Comparison of ENCODE assay signal across 35 cellular contexts in genomic region chr20:50301165-50301564, GRCh38.
"Had no signal": no experiment of that assay in that cellular context is flagged by ENCODE, and none has a peak within 500 bp of the region (broad histone marks: within the 10 kb centered on the region; RNA-seq: fewer than 3 reads in every experiment).

No MANE protein-coding gene starts in this region.

- FAIRE-seq: colon had no signal

- DNase-seq: activated B cell treated with CpG ODN at 0.5 μM for 24 hours; activated CD4-positive, alpha-beta memory T cell treated with anti-CD3 and anti-CD28 coated beads for 36 hours; activated CD4-positive, alpha-beta T cell treated with anti-CD3 and anti-CD28 coated beads for 36 hours; activated CD4-positive, alpha-beta T cell treated with anti-CD3 and anti-CD28 coated beads, Interleukin-2, amount 10 ng/mL, durations not matched to agents 24 days and 14 days; activated CD4-positive, CD25-positive, alpha-beta regulatory T cell treated with anti-CD3 and anti-CD28 coated beads, Interleukin-2, amount 50 U/mL, for 72 hours; activated CD8-positive, alpha-beta memory T cell treated with anti-CD3 and anti-CD28 coated beads, Interleukin-2, amount 10 ng/mL, durations not matched to agents 7 days and 5 days; activated CD8-positive, alpha-beta memory T cell treated with anti-CD3 and anti-CD28 coated beads, Interleukin-2, amount 50 U/mL, for 4 hours; activated CD8-positive, alpha-beta T cell treated with anti-CD3 and anti-CD28 coated beads, Interleukin-2, amount 10 ng/mL, durations not matched to agents 7 days and 5 days; activated effector memory CD4-positive, alpha-beta T cell treated with anti-CD3 and anti-CD28 coated beads, Interleukin-2, amount 50 U/mL, for 16 hours; activated naive CD4-positive, alpha-beta T cell treated with anti-CD3 and anti-CD28 coated beads for 36 hours; activated naive CD8-positive, alpha-beta T cell treated with anti-CD3 and anti-CD28 coated beads for 36 hours; activated naive CD8-positive, alpha-beta T cell treated with anti-CD3 and anti-CD28 coated beads, Interleukin-2, amount 50 U/mL, for 24 hours; activated T-cell treated with anti-CD3 and anti-CD28 coated beads, Interleukin-2, amount 50 U/mL, for 1 hour; activated T-cell treated with anti-CD3 and anti-CD28 coated beads, Interleukin-2, amount 50 U/mL, for 48 hours; amygdala; body of pancreas; caudate nucleus; cortex of kidney; dermis blood vessel endothelial cell; effector CD4-positive, alpha-beta T cell; effector memory CD8-positive, alpha-beta T cell; erythroblast; foreskin keratinocyte; T-helper 1 cell; T-helper 17 cell; T1000; WERI-Rb-1 had no signal

- H3K9me3 Mint-ChIP-seq: activated B cell treated with CpG ODN at 0.5 μM for 24 hours; activated CD4-positive, alpha-beta memory T cell treated with anti-CD3 and anti-CD28 coated beads for 36 hours; activated naive CD4-positive, alpha-beta T cell treated with anti-CD3 and anti-CD28 coated beads for 36 hours; activated naive CD4-positive, alpha-beta T cell treated with anti-CD3 and anti-CD28 coated beads, Interleukin-2, amount 50 U/mL, for 24 hours; activated naive CD8-positive, alpha-beta T cell treated with anti-CD3 and anti-CD28 coated beads for 36 hours; activated naive CD8-positive, alpha-beta T cell treated with anti-CD3 and anti-CD28 coated beads, Interleukin-2, amount 50 U/mL, for 24 hours; activated T-helper 1 cell treated with anti-CD3 and anti-CD28 coated beads, Interleukin-12 subunit alpha, Interleukin-12 subunit beta, Interleukin-2, Interleukin-4 antibody, amounts not matched to agents 30 ng/mL and 10 ng/mL and 1 ng/mL, durations not matched to agents 14 hours and 24 hours and 36 hours; activated T-helper 2 cell treated with anti-CD3 and anti-CD28 coated beads, Interferon-gamma antibody, Interleukin-2, Interleukin-4, amounts not matched to agents 10 μg/mL and 5 μg/mL and 100 μg/mL, durations not matched to agents 14 hours and 24 hours and 36 hours; effector memory CD8-positive, alpha-beta T cell; T-helper 2 cell treated with Interferon-gamma antibody and Interleukin-4, amounts not matched to agents 5 μg/mL and 100 μg/mL, for 36 hours had no signal

- H3K9me3 ChIP-seq: adrenal gland, body of pancreas, esophagus muscularis mucosa had no signal

- H3K36me3 ChIP-seq: adrenal gland, esophagus muscularis mucosa, gastroesophageal sphincter, WERI-Rb-1 had no signal

- H3K27ac ChIP-seq: body of pancreas, esophagus muscularis mucosa, foreskin keratinocyte, gastroesophageal sphincter, WERI-Rb-1 had no signal

- H3K27me3 ChIP-seq: adrenal gland, body of pancreas, esophagus muscularis mucosa, gastroesophageal sphincter had no signal

- H3K27me3 Mint-ChIP-seq: activated naive CD8-positive, alpha-beta T cell treated with anti-CD3 and anti-CD28 coated beads for 36 hours; effector memory CD8-positive, alpha-beta T cell had no signal

- ATAC-seq: activated CD4-positive, alpha-beta T cell treated with anti-CD3 and anti-CD28 coated beads for 36 hours; activated CD8-positive, alpha-beta memory T cell treated with anti-CD3 and anti-CD28 coated beads, Interleukin-2, amount 10 ng/mL, durations not matched to agents 7 days and 5 days; activated CD8-positive, alpha-beta T cell treated with anti-CD3 and anti-CD28 coated beads, Interleukin-2, amount 10 ng/mL, durations not matched to agents 7 days and 5 days; activated naive CD8-positive, alpha-beta T cell treated with anti-CD3 and anti-CD28 coated beads, Interleukin-2, amount 50 U/mL, for 24 hours; body of pancreas; effector memory CD8-positive, alpha-beta T cell; foreskin keratinocyte; gastroesophageal sphincter; T-helper 17 cell had no signal

- H3K4me3 ChIP-seq: adrenal gland, body of pancreas, esophagus muscularis mucosa, gastroesophageal sphincter had no signal

- H3K27ac Mint-ChIP-seq: activated B cell treated with CpG ODN at 0.5 μM for 24 hours; activated CD4-positive, alpha-beta memory T cell treated with anti-CD3 and anti-CD28 coated beads for 36 hours; activated CD4-positive, alpha-beta T cell treated with anti-CD3 and anti-CD28 coated beads for 36 hours; activated CD4-positive, alpha-beta T cell treated with anti-CD3 and anti-CD28 coated beads, Interleukin-2, amount 10 ng/mL, durations not matched to agents 24 days and 14 days; activated CD8-positive, alpha-beta memory T cell treated with anti-CD3 and anti-CD28 coated beads, Interleukin-2, amount 10 ng/mL, durations not matched to agents 7 days and 5 days; activated CD8-positive, alpha-beta T cell treated with anti-CD3 and anti-CD28 coated beads, Interleukin-2, amount 10 ng/mL, durations not matched to agents 7 days and 5 days; activated naive CD4-positive, alpha-beta T cell treated with anti-CD3 and anti-CD28 coated beads for 36 hours; activated naive CD4-positive, alpha-beta T cell treated with anti-CD3 and anti-CD28 coated beads, Interleukin-2, amount 50 U/mL, for 24 hours; activated naive CD8-positive, alpha-beta T cell treated with anti-CD3 and anti-CD28 coated beads for 36 hours; activated naive CD8-positive, alpha-beta T cell treated with anti-CD3 and anti-CD28 coated beads, Interleukin-2, amount 50 U/mL, for 24 hours; activated T-helper 1 cell treated with anti-CD3 and anti-CD28 coated beads, Interleukin-12 subunit alpha, Interleukin-12 subunit beta, Interleukin-2, Interleukin-4 antibody, amounts not matched to agents 30 ng/mL and 10 ng/mL and 1 ng/mL, durations not matched to agents 14 hours and 24 hours and 36 hours; activated T-helper 2 cell treated with anti-CD3 and anti-CD28 coated beads, Interferon-gamma antibody, Interleukin-2, Interleukin-4, amounts not matched to agents 10 μg/mL and 5 μg/mL and 100 μg/mL, durations not matched to agents 14 hours and 24 hours and 36 hours; effector memory CD8-positive, alpha-beta T cell; T-helper 17 cell; T-helper 2 cell treated with Interferon-gamma antibody and Interleukin-4, amounts not matched to agents 5 μg/mL and 100 μg/mL, for 36 hours had no signal

- H3K4me3 Mint-ChIP-seq: activated B cell treated with CpG ODN at 0.5 μM for 24 hours; activated CD4-positive, alpha-beta memory T cell treated with anti-CD3 and anti-CD28 coated beads for 36 hours; activated CD4-positive, alpha-beta T cell treated with anti-CD3 and anti-CD28 coated beads for 36 hours; activated CD4-positive, alpha-beta T cell treated with anti-CD3 and anti-CD28 coated beads, Interleukin-2, amount 10 ng/mL, durations not matched to agents 24 days and 14 days; activated CD8-positive, alpha-beta memory T cell treated with anti-CD3 and anti-CD28 coated beads, Interleukin-2, amount 10 ng/mL, durations not matched to agents 7 days and 5 days; activated CD8-positive, alpha-beta T cell treated with anti-CD3 and anti-CD28 coated beads, Interleukin-2, amount 10 ng/mL, durations not matched to agents 7 days and 5 days; activated naive CD4-positive, alpha-beta T cell treated with anti-CD3 and anti-CD28 coated beads for 36 hours; activated naive CD4-positive, alpha-beta T cell treated with anti-CD3 and anti-CD28 coated beads, Interleukin-2, amount 50 U/mL, for 24 hours; activated naive CD8-positive, alpha-beta T cell treated with anti-CD3 and anti-CD28 coated beads for 36 hours; activated naive CD8-positive, alpha-beta T cell treated with anti-CD3 and anti-CD28 coated beads, Interleukin-2, amount 50 U/mL, for 24 hours; activated T-helper 1 cell treated with anti-CD3 and anti-CD28 coated beads, Interleukin-12 subunit alpha, Interleukin-12 subunit beta, Interleukin-2, Interleukin-4 antibody, amounts not matched to agents 30 ng/mL and 10 ng/mL and 1 ng/mL, durations not matched to agents 14 hours and 24 hours and 36 hours; effector memory CD8-positive, alpha-beta T cell; T-helper 17 cell; T-helper 2 cell treated with Interferon-gamma antibody and Interleukin-4, amounts not matched to agents 5 μg/mL and 100 μg/mL, for 36 hours had no signal

- H3K36me3 Mint-ChIP-seq: activated CD4-positive, alpha-beta memory T cell treated with anti-CD3 and anti-CD28 coated beads for 36 hours; activated CD8-positive, alpha-beta memory T cell treated with anti-CD3 and anti-CD28 coated beads, Interleukin-2, amount 10 ng/mL, durations not matched to agents 7 days and 5 days; activated naive CD4-positive, alpha-beta T cell treated with anti-CD3 and anti-CD28 coated beads, Interleukin-2, amount 50 U/mL, for 24 hours; activated naive CD8-positive, alpha-beta T cell treated with anti-CD3 and anti-CD28 coated beads for 36 hours had no signal

- H3K4me1 ChIP-seq: foreskin keratinocyte had no signal
